In genomic region chr11:109853156-109853776, GRCh38 we compare ENCODE assay signal across 8 cellular contexts.
DNase-seq lines count a peak whose midpoint lies in the region; ATAC-seq lines count a peak whose summit lies in the region.

No MANE protein-coding gene starts in this region.

- ATAC-seq in GM19463 (IDR thresholded peaks at IDR 0.05; ENCODE audit: unreplicated experiment) = peak; percentile 77
- ATAC-seq in HG03571 (IDR thresholded peaks at IDR 0.05; ENCODE audit: unreplicated experiment) = peak; percentile 80
- ATAC-seq in left cardiac atrium = no peak

- no peak overlapping the region for H3K4me3 Mint-ChIP-seq in activated naive CD4-positive, alpha-beta T cell treated with anti-CD3 and anti-CD28 coated beads, Interleukin-2, amount 10 ng/mL, durations not matched to agents 7 days and 5 days

- peak; percentile 17 for DNase-seq in DMS79 treated with DMSO at 0.1 percent for 48 hours (lab: John Stamatoyannopoulos, UW)
- peak; percentile 73 for DNase-seq in RKO (ENCODE audit: low spot score)
- DNase-seq in foreskin melanocyte = peak; percentile 78
- no peak for DNase-seq in activated naive CD4-positive, alpha-beta T cell treated with anti-CD3 and anti-CD28 coated beads, Interleukin-2, amount 10 ng/mL, durations not matched to agents 7 days and 5 days
- no peak for DNase-seq in posterior vena cava (ENCODE audit: low spot score)
- DNase-seq in left cardiac atrium = no peak

- no peaks in the 10 kb centered on the region for H3K9me3 Mint-ChIP-seq in activated naive CD4-positive, alpha-beta T cell treated with anti-CD3 and anti-CD28 coated beads, Interleukin-2, amount 10 ng/mL, durations not matched to agents 7 days and 5 days

- no peak overlapping the region for H3K27ac Mint-ChIP-seq in activated naive CD4-positive, alpha-beta T cell treated with anti-CD3 and anti-CD28 coated beads, Interleukin-2, amount 10 ng/mL, durations not matched to agents 7 days and 5 days

- CTCF ChIA-PET in activated naive CD4-positive, alpha-beta T cell treated with anti-CD3 and anti-CD28 coated beads, Interleukin-2, amount 10 ng/mL, durations not matched to agents 7 days and 5 days (lab: Charles Lee) = interaction anchor here (0.7 to 1.0 kb wide), 4 partner anchors 62 to 307 kb away, joined by 3 to 7 read pairs (median 3); no protein-coding TSS in a partner anchor

- no peaks in the 10 kb centered on the region for H3K36me3 Mint-ChIP-seq in activated naive CD4-positive, alpha-beta T cell treated with anti-CD3 and anti-CD28 coated beads, Interleukin-2, amount 10 ng/mL, durations not matched to agents 7 days and 5 days

- intact Hi-C loops in posterior vena cava (cut with DNase I) (no loop called here), left cardiac atrium (cut with DNase I) (loop anchor here in 1 of 2 donors (10.0 kb wide), 1 partner anchor 82 kb away; no protein-coding TSS in a partner anchor)

- no peaks in the 10 kb centered on the region for H3K27me3 Mint-ChIP-seq in activated naive CD4-positive, alpha-beta T cell treated with anti-CD3 and anti-CD28 coated beads, Interleukin-2, amount 10 ng/mL, durations not matched to agents 7 days and 5 days

- no peaks in the 10 kb centered on the region for H3K4me1 Mint-ChIP-seq in activated naive CD4-positive, alpha-beta T cell treated with anti-CD3 and anti-CD28 coated beads, Interleukin-2, amount 10 ng/mL, durations not matched to agents 7 days and 5 days

Comparison
In these comparisons a context has a peak if more than half of its experiments do, and no peak if none do; other contexts are left out.
1. DNase-seq: peak in DMS79 treated with DMSO at 0.1 percent for 48 hours (single experiment), RKO (single experiment) and foreskin melanocyte (single experiment); none in activated naive CD4-positive, alpha-beta T cell treated with anti-CD3 and anti-CD28 coated beads, Interleukin-2, amount 10 ng/mL, durations not matched to agents 7 days and 5 days (single experiment), posterior vena cava (single experiment) and left cardiac atrium (single experiment).
2. ATAC-seq: peak in GM19463 (single experiment) and HG03571 (single experiment); none in left cardiac atrium (0 of 2).